Comparison of ENCODE assay signal across 10 cellular contexts in the genomic region with DNA sequence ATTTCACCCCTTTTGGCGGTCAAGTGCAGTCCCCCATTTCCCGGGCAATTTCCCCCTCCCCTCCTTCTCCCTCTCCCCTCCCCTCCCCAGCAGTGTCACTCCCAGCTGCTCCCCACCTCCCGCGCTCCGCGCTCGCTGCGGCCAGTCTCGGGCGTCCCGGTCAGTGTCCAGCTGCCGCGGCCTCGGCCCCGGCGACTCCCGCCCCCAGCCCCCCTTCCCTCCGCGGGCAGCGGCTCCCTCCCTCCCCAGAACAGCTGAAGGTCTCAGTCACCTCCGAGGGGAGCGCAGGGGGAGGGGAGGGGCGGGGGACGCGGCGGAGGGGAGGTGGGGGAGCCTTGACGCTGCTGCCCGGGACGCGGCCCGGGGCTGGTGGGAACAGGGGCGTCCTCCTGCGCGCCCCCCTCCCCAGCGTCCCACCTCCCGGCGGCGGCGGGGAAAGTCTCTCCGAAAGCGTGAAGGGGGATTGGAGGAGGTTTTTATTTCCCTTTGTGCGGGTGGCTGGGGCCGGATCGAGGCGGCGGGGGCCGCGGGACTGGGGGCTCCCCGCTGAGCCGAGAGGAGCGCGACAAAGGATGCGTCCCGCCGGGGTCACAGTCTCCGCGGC. TPM values are rescaled to one million over a fixed set of nuclear protein-coding genes. Genes with fewer than 3 reads are reported as not detected.
DNase-seq lines count a peak whose midpoint lies in the region; TF ChIP-seq lines count a peak whose summit lies in the region.
"Had no signal": no experiment of that assay in that cellular context is flagged by ENCODE, and none has a peak within 500 bp of the region (broad histone marks: within the 10 kb centered on the region; RNA-seq: fewer than 3 reads in every experiment).

A gene with protein sequence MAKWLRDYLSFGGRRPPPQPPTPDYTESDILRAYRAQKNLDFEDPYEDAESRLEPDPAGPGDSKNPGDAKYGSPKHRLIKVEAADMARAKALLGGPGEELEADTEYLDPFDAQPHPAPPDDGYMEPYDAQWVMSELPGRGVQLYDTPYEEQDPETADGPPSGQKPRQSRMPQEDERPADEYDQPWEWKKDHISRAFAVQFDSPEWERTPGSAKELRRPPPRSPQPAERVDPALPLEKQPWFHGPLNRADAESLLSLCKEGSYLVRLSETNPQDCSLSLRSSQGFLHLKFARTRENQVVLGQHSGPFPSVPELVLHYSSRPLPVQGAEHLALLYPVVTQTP (plus strand): TSS at position 341 of the 604 bp plus-strand sequence. CDS start 798 bp downstream, outside the sequence.

- no peaks in the 10 kb centered on the region for H4K20me1 ChIP-seq in hepatocyte (ENCODE audit: insufficient read depth, poor library complexity, severe bottlenecking)

- H3K27ac ChIP-seq in hepatocyte (no peak within 1 kb of the TSS), trophoblast cell (ENCODE audit: low read depth, low read length) (peak within 1 kb of the TSS; percentile 81)
- H3K27ac ChIP-seq: upper lobe of left lung had no signal

- H3K27me3 ChIP-seq in NT2/D1 (ENCODE audit: insufficient read depth, insufficient read length) = peaks cover 42% of the 10 kb centered on the region
- H3K27me3 ChIP-seq in hepatocyte = peaks cover 47% of the 10 kb centered on the region
- peaks cover 8% of the 10 kb centered on the region for H3K27me3 ChIP-seq in trophoblast cell (ENCODE audit: insufficient read depth, low read length)

- no peaks in the 10 kb centered on the region for H3K9me3 Mint-ChIP-seq in Calu3 (ENCODE audit: low read depth, unreplicated experiment)

- intact Hi-C loops in Calu3 (cut with micrococcal nuclease; ENCODE audit: unreplicated experiment) = no loop called here

- H3K27ac Mint-ChIP-seq in Calu3 (ENCODE audit: unreplicated experiment) = no peak within 1 kb of the TSS

- peak within 1 kb of the TSS; percentile 82 for H3K14ac ChIP-seq in trophoblast cell (ENCODE audit: low read length)

- H3K36me3 ChIP-seq in NT2/D1 (ENCODE audit: insufficient read depth, insufficient read length, low read length) (no peaks in the 10 kb centered on the region), hepatocyte (replicated peaks; ENCODE audit: insufficient read depth, low read depth) (no peaks in the 10 kb centered on the region), trophoblast cell (ENCODE audit: control insufficient read depth in 1 of 2, insufficient read depth in 2 of 2, low read length in 2 of 2) (no peaks in the 10 kb centered on the region)
- H3K36me3 ChIP-seq: upper lobe of left lung had no signal

- DNase-seq in Calu3 = no peak
- no peak for DNase-seq in NT2/D1 (ENCODE audit: low read depth, low spot score)
- DNase-seq in hepatocyte (ENCODE audit: low spot score) = no peak
- no peak for DNase-seq in trophoblast cell
- no peak for DNase-seq in NCI-H2196 (lab: John Stamatoyannopoulos, UW; ENCODE audit: unreplicated experiment)
- DNase-seq in HuH-7 (ENCODE audit: low spot score) = no peak
- no peak for DNase-seq in T-helper 9 cell
- DNase-seq in stimulated activated CD4-positive, alpha-beta T cell treated with anti-CD3 and anti-CD28 coated beads, Interleukin-15, amount 100 ng/mL, for 24 hours = no peak
- DNase-seq: NCI-H2029 had no signal

- H2BK120ac ChIP-seq in trophoblast cell (ENCODE audit: insufficient read depth, low read length, poor library complexity) = peak within 1 kb of the TSS; percentile 63

- H3K4me3 ChIP-seq in NT2/D1 (ENCODE audit: insufficient read length, low read depth) (peak within 1 kb of the TSS; percentile 56), hepatocyte (peak within 1 kb of the TSS; percentile 29), trophoblast cell (ENCODE audit: low read depth, low read length) (peak within 1 kb of the TSS; percentile 63)

- peaks cover 37% of the 10 kb centered on the region for H3K27me3 Mint-ChIP-seq in Calu3 (ENCODE audit: unreplicated experiment)

- H3K4me3 Mint-ChIP-seq in Calu3 (ENCODE audit: low read depth, unreplicated experiment) = peak within 1 kb of the TSS; percentile 4

- H4K91ac ChIP-seq in trophoblast cell (ENCODE audit: low read depth, low read length) = peak within 1 kb of the TSS; percentile 90

- no peak within 1 kb of the TSS for H3K23ac ChIP-seq in trophoblast cell (ENCODE audit: low read length)

- BruUV-seq in Calu3 (replicated peaks; lab: Mats Ljungman, UMichigan) = no TSS peak

- H2BK5ac ChIP-seq in trophoblast cell (ENCODE audit: low read depth, low read length, poor library complexity) = peak within 1 kb of the TSS; percentile 64

- peaks cover 9% of the 10 kb centered on the region for H3K4me1 ChIP-seq in NT2/D1 (ENCODE audit: insufficient read depth, insufficient read length)
- peaks cover 7% of the 10 kb centered on the region for H3K4me1 ChIP-seq in hepatocyte (ENCODE audit: insufficient read depth)
- peaks cover 11 to 13% of the 10 kb centered on the region in 2 experiments for H3K4me1 ChIP-seq in trophoblast cell (ENCODE audit: control insufficient read depth in 1 of 2, insufficient read depth in 2 of 2, low read length in 2 of 2)

- H4K12ac ChIP-seq in trophoblast cell (ENCODE audit: low read depth, low read length) = no peak within 1 kb of the TSS

- H2AK5ac ChIP-seq in trophoblast cell (ENCODE audit: low read length) = peak within 1 kb of the TSS; percentile 44

- H2AFZ ChIP-seq in hepatocyte = peak within 1 kb of the TSS; percentile 31
- peak within 1 kb of the TSS; percentile 48 for H2AFZ ChIP-seq in trophoblast cell (ENCODE audit: insufficient read depth, low read length, poor library complexity)

- peak within 1 kb of the TSS; percentile 22 for H3K18ac ChIP-seq in trophoblast cell (ENCODE audit: low read length)

- H4K8ac ChIP-seq in trophoblast cell (ENCODE audit: low read depth, low read length) = peak within 1 kb of the TSS; percentile 84

- H3K4ac ChIP-seq in trophoblast cell (ENCODE audit: low read depth, low read length) = peak within 1 kb of the TSS; percentile 78

- H3K9ac ChIP-seq in NT2/D1 (ENCODE audit: insufficient read length, low read depth) (peak within 1 kb of the TSS; percentile 67), trophoblast cell (ENCODE audit: low read length) (no peak within 1 kb of the TSS)

- CTCF ChIA-PET in Calu3 (lab: Charles Lee) = no interaction called here

- H3K36me3 Mint-ChIP-seq in Calu3 (ENCODE audit: insufficient read depth, unreplicated experiment) = no peaks in the 10 kb centered on the region

- no CpG with 5 or more reads among the region's 57 CpGs for WGBS in hepatocyte (ENCODE audit: low lambda C conversion rate, missing lambda C conversion rate)
- WGBS in trophoblast cell (ENCODE audit: extremely low coverage, insufficient coverage, insufficient read length) = no CpG with 5 or more reads among the region's 57 CpGs

- no peaks in the 10 kb centered on the region for H3K4me1 Mint-ChIP-seq in Calu3 (ENCODE audit: low read depth, unreplicated experiment)

- TF ChIP-seq CTCF in Calu3 (IDR thresholded peaks at IDR 0.05; ENCODE audit: unreplicated experiment) (no peak), hepatocyte (IDR thresholded peaks at IDR 0.05; ENCODE audit: poor library complexity) (no peak)

- no peaks in the 10 kb centered on the region for H3K9me3 ChIP-seq in NT2/D1 (ENCODE audit: insufficient read depth, low read length)
- no peaks in the 10 kb centered on the region for H3K9me3 ChIP-seq in hepatocyte (ENCODE audit: low read depth)
- no peaks in the 10 kb centered on the region for H3K9me3 ChIP-seq in trophoblast cell (ENCODE audit: insufficient read depth, low read depth, low read length)
- H3K9me3 ChIP-seq: upper lobe of left lung had no signal

- H3K9me2 ChIP-seq in hepatocyte (replicated peaks; ENCODE audit: insufficient read depth) = no peaks in the 10 kb centered on the region

- H3K79me2 ChIP-seq in hepatocyte (no peaks in the 10 kb centered on the region), trophoblast cell (ENCODE audit: control insufficient read depth, insufficient read depth, low read length, poor library complexity) (peaks cover 2% of the 10 kb centered on the region)

- H2BK12ac ChIP-seq in trophoblast cell (ENCODE audit: low read length) = peak within 1 kb of the TSS; percentile 15

- peaks cover 10% of the 10 kb centered on the region for H3K79me1 ChIP-seq in trophoblast cell (ENCODE audit: low read length)

- peak within 1 kb of the TSS; percentile 93 for H3K4me2 ChIP-seq in hepatocyte
- H3K4me2 ChIP-seq in trophoblast cell (ENCODE audit: low read length) = peak within 1 kb of the TSS; percentile 97

RNA-seq across cellular contexts. Expression of the gene that starts here (rescaled TPM):
- total RNA-seq in Calu3 (2022) (not detected in 2 replicates), hepatocyte (0.08 TPM in 1 of 2 replicates, not detected in the other)
- polyA plus RNA-seq in hepatocyte = 3.4 and 4.6 TPM in 2 replicates
- polyA plus RNA-seq in trophoblast cell (2013) = 4.4 and 5.7 TPM in 2 replicates
